Comparison of ENCODE assay signal across 32 cellular contexts in genomic region chr10:116331815-116332214, GRCh38. TPM values are rescaled to one million over a fixed set of nuclear protein-coding genes. Genes with fewer than 3 reads are reported as not detected.
"Had no signal": no experiment of that assay in that cellular context is flagged by ENCODE, and none has a peak within 500 bp of the region (broad histone marks: within the 10 kb centered on the region; RNA-seq: fewer than 3 reads in every experiment).

No MANE protein-coding gene starts in this region.

- H3K4me1 ChIP-seq: colonic mucosa, esophagus muscularis mucosa, foreskin keratinocyte, gastroesophageal sphincter, heart left ventricle, lower lobe of right lung, spleen, suprapubic skin, transverse colon, upper lobe of right lung, uterus had no signal

- FAIRE-seq: islet of Langerhans had no signal

- H2AFZ ChIP-seq: hepatocyte had no signal

- H3K36me3 ChIP-seq: colonic mucosa, esophagus muscularis mucosa, gastroesophageal sphincter, heart left ventricle, lower lobe of right lung, ovary, spleen, suprapubic skin, transverse colon, upper lobe of right lung, uterus had no signal

- H3K79me2 ChIP-seq: hepatocyte had no signal

- H3K4me2 ChIP-seq: hepatocyte had no signal

- H3K27me3 ChIP-seq: colonic mucosa, esophagus muscularis mucosa, gastroesophageal sphincter, heart left ventricle, hepatocyte, ovary, spleen, suprapubic skin, transverse colon, uterus had no signal

- ATAC-seq: foreskin keratinocyte; gastroesophageal sphincter; heart left ventricle; left colon; left ventricle myocardium superior; lower lobe of right lung; natural killer cell; sciatic nerve; stimulated activated naive B cell treated with anti-CD40 and anti-IgM and Interleukin-4, amounts not matched to agents 10 μg/mL and 1 μg/mL and 100 μg/mL, for 72 hours; stimulated activated naive CD8-positive, alpha-beta T cell treated with anti-CD3 and anti-CD28 coated beads, Interleukin-15, amount 100 ng/mL, for 72 hours; upper lobe of right lung had no signal

- H3K9me3 ChIP-seq: colonic mucosa, esophagus muscularis mucosa, gastroesophageal sphincter, heart left ventricle, lower lobe of right lung, ovary, spleen, suprapubic skin, transverse colon, upper lobe of right lung, uterus had no signal

- H3K4me3 ChIP-seq: colonic mucosa, esophagus muscularis mucosa, gastroesophageal sphincter, heart left ventricle, hepatocyte, lower lobe of right lung, ovary, skin epidermis, spleen, suprapubic skin, transverse colon, upper lobe of right lung, uterus had no signal

- DNase-seq: colonic mucosa; effector CD8-positive, alpha-beta T cell; endodermal cell; foreskin keratinocyte; heart left ventricle; left colon; left ventricle myocardium superior; lower lobe of right lung; natural killer cell; occipital lobe; ovary; posterior cingulate gyrus; spleen; stimulated activated naive B cell treated with anti-CD40 and anti-IgM and Interleukin-4, amounts not matched to agents 10 μg/mL and 1 μg/mL and 100 μg/mL, for 72 hours; stimulated activated naive CD8-positive, alpha-beta T cell treated with anti-CD3 and anti-CD28 coated beads, Interleukin-15, amount 100 ng/mL, for 72 hours; transverse colon; upper lobe of right lung; uterus had no signal

- H3K27ac ChIP-seq: colonic mucosa, esophagus muscularis mucosa, foreskin keratinocyte, gastroesophageal sphincter, heart left ventricle, hepatocyte, lower lobe of right lung, ovary, skin epidermis, spleen, suprapubic skin, transverse colon, upper lobe of right lung, uterus had no signal

RNA-seq across cellular contexts. Expression of gene CCDC172, which starts 7.6 kb away (rescaled TPM):
- total RNA-seq: chondrocyte, colonic mucosa, epithelial cell of proximal tubule, esophagus muscularis mucosa, fibroblast of lung, foreskin keratinocyte, gastroesophageal sphincter, heart left ventricle, hepatocyte, kidney epithelial cell, left colon, left ventricle myocardium superior, lower lobe of right lung, mononuclear cell, natural killer cell, occipital lobe, ovary, pulmonary artery endothelial cell, sciatic nerve, spleen, suprapubic skin, transverse colon, upper lobe of right lung, uterus had no signal
- polyA plus RNA-seq: fibroblast of lung, foreskin keratinocyte, heart left ventricle, hepatocyte, neural cell, ovary, spleen had no signal

RNA-seq across cellular contexts. Expression of gene GFRA1, which starts 58.8 kb away (rescaled TPM):
- total RNA-seq: foreskin keratinocyte, mononuclear cell, natural killer cell had no signal
- polyA plus RNA-seq: foreskin keratinocyte had no signal
